In genomic region chr2:195319112-195319460, GRCh38 we compare ENCODE assay signal across 11 cellular contexts.
DNase-seq lines count a peak whose midpoint lies in the region; ATAC-seq and TF ChIP-seq lines count a peak whose summit lies in the region.
"Had no signal": no experiment of that assay in that cellular context is flagged by ENCODE, and none has a peak within 500 bp of the region (broad histone marks: within the 10 kb centered on the region; RNA-seq: fewer than 3 reads in every experiment).

No MANE protein-coding gene starts in this region.

- H3K27ac Mint-ChIP-seq in HFFc6: peak overlapping the region; percentile 10; the same call in 1 of the 2 replicates
- H3K27ac Mint-ChIP-seq: activated naive CD8-positive, alpha-beta T cell treated with anti-CD3 and anti-CD28 coated beads, Interleukin-2, amount 50 U/mL, for 24 hours had no signal

- H3K4me3 ChIP-seq in hepatocyte: no peak overlapping the region
- H3K4me3 ChIP-seq: testis had no signal

- ATAC-seq in GM19035 (IDR thresholded peaks at IDR 0.05; ENCODE audit: unreplicated experiment): no peak
- ATAC-seq: activated naive CD8-positive, alpha-beta T cell treated with anti-CD3 and anti-CD28 coated beads, Interleukin-2, amount 50 U/mL, for 24 hours had no signal

- H2AFZ ChIP-seq in hepatocyte: no peak overlapping the region

- no peaks in the 10 kb centered on the region for H3K27me3 Mint-ChIP-seq in HFFc6 (ENCODE audit: insufficient read depth)
- H3K27me3 Mint-ChIP-seq: activated naive CD8-positive, alpha-beta T cell treated with anti-CD3 and anti-CD28 coated beads, Interleukin-2, amount 50 U/mL, for 24 hours had no signal

- 20% methylated on average over 3 of the region's 3 CpGs for WGBS in hepatocyte (ENCODE audit: low lambda C conversion rate, missing lambda C conversion rate)

- peak overlapping the region; percentile 34 for H3K27ac ChIP-seq in hepatocyte
- H3K27ac ChIP-seq: testis had no signal

- H3K27me3 ChIP-seq in hepatocyte: no peaks in the 10 kb centered on the region
- H3K27me3 ChIP-seq: BE2C, testis had no signal

- H3K4me1 Mint-ChIP-seq in HFFc6 (ENCODE audit: low read depth): peaks cover 36% of the 10 kb centered on the region

- no peaks in the 10 kb centered on the region for H3K9me3 ChIP-seq in hepatocyte (ENCODE audit: low read depth)
- H3K9me3 ChIP-seq: BE2C, testis had no signal

- H4K20me1 ChIP-seq in hepatocyte (ENCODE audit: insufficient read depth, poor library complexity, severe bottlenecking): no peaks in the 10 kb centered on the region

- TF ChIP-seq CTCF in HFFc6 (IDR thresholded peaks at IDR 0.05): no peak
- no peak for TF ChIP-seq CTCF in hepatocyte (IDR thresholded peaks at IDR 0.05; ENCODE audit: poor library complexity)

- DNase-seq in A172 (ENCODE audit: low spot score) (peak; percentile 16), HFFc6 (peak; percentile 56), amniotic stem cell (lab: John Stamatoyannopoulos, UW) (peak; percentile 5), hepatocyte (ENCODE audit: low spot score) (peak; percentile 26), hippocampal formation (lab: John Stamatoyannopoulos, UW) (no peak), T-helper 2 cell (no peak)
- no peak for DNase-seq in effector CD8-positive, alpha-beta T cell (lab: John Stamatoyannopoulos, UW)

- H3K4me3 Mint-ChIP-seq in HFFc6: peak overlapping the region; percentile 3; the same call in 1 of the 2 replicates
- H3K4me3 Mint-ChIP-seq: activated naive CD8-positive, alpha-beta T cell treated with anti-CD3 and anti-CD28 coated beads, Interleukin-2, amount 50 U/mL, for 24 hours had no signal

- no peaks in the 10 kb centered on the region for H3K9me3 Mint-ChIP-seq in HFFc6
- H3K9me3 Mint-ChIP-seq: activated naive CD8-positive, alpha-beta T cell treated with anti-CD3 and anti-CD28 coated beads, Interleukin-2, amount 50 U/mL, for 24 hours had no signal

- no peaks in the 10 kb centered on the region for H3K36me3 Mint-ChIP-seq in HFFc6 (ENCODE audit: low read depth)

- peaks cover 15% of the 10 kb centered on the region for H3K4me1 ChIP-seq in hepatocyte (ENCODE audit: insufficient read depth)
- H3K4me1 ChIP-seq: testis had no signal

- no peaks in the 10 kb centered on the region for H3K36me3 ChIP-seq in hepatocyte (replicated peaks; ENCODE audit: insufficient read depth, low read depth)
- H3K36me3 ChIP-seq: BE2C had no signal

- no peaks in the 10 kb centered on the region for H3K9me2 ChIP-seq in hepatocyte (replicated peaks; ENCODE audit: insufficient read depth)

- no peaks in the 10 kb centered on the region for H3K79me2 ChIP-seq in hepatocyte

- peak overlapping the region; percentile 14 for H3K4me2 ChIP-seq in hepatocyte

Comparison
In these comparisons a context has a peak if more than half of its experiments do, and no peak if none do; other contexts are left out.
1. DNase-seq: peak in A172 (single experiment), HFFc6 (single experiment), amniotic stem cell (single experiment) and hepatocyte (single experiment); none in hippocampal formation (0 of 2), T-helper 2 cell (0 of 5) and effector CD8-positive, alpha-beta T cell (single experiment).